In genomic region chr20:49810491-49811190, GRCh38 we compare ENCODE assay signal across 18 cellular contexts. TPM values are rescaled to one million over a fixed set of nuclear protein-coding genes. Genes with fewer than 3 reads are reported as not detected.
DNase-seq lines count a peak whose midpoint lies in the region; ATAC-seq and TF ChIP-seq lines count a peak whose summit lies in the region.
"Had no signal": no experiment of that assay in that cellular context is flagged by ENCODE, and none has a peak within 500 bp of the region (broad histone marks: within the 10 kb centered on the region; RNA-seq: fewer than 3 reads in every experiment).

No MANE protein-coding gene starts in this region.

- no peaks in the 10 kb centered on the region for H3K27me3 Mint-ChIP-seq in activated B cell treated with CpG ODN at 0.5 μM for 24 hours
- H3K27me3 Mint-ChIP-seq: activated CD8-positive, alpha-beta T cell treated with anti-CD3 and anti-CD28 coated beads for 36 hours had no signal

- no peak overlapping the region for H3K9ac ChIP-seq in mesenchymal stem cell (ENCODE audit: low read length)

- H3K9me3 ChIP-seq in mesenchymal stem cell (ENCODE audit: control insufficient read depth, low read length), result no peaks in the 10 kb centered on the region
- H3K9me3 ChIP-seq in uterus, result no peaks in the 10 kb centered on the region
- H3K9me3 ChIP-seq: A549, ascending aorta, mucosa of descending colon, prostate gland had no signal

- DNase-seq in activated effector memory CD4-positive, alpha-beta T cell treated with anti-CD3 and anti-CD28 coated beads, Interleukin-2, amount 50 U/mL, for 16 hours, result peak; percentile 21
- no peak for DNase-seq in activated effector memory CD4-positive, alpha-beta T cell treated with Interleukin-2 at 50 U/mL for 16 hours
- no peak for DNase-seq in activated B cell treated with CpG ODN at 0.5 μM for 24 hours
- no peak for DNase-seq in mesenchymal stem cell
- no peak for DNase-seq in stimulated activated effector memory CD8-positive, alpha-beta T cell treated with anti-CD3 and anti-CD28 coated beads, Interleukin-12 subunit alpha, Interleukin-12 subunit beta, amount 100 ng/mL, for 72 hours (ENCODE audit: low spot score in 2 of 2)
- no peak for DNase-seq in HPDE6-E6E7 (ENCODE audit: extremely low spot score)
- no peak for DNase-seq in uterus
- no peak for DNase-seq in NCI-H1092 treated with DMSO at 0.1 percent for 48 hours (lab: John Stamatoyannopoulos, UW)
- DNase-seq: activated CD8-positive, alpha-beta T cell treated with anti-CD3 and anti-CD28 coated beads for 36 hours; cortex of kidney; mucosa of descending colon; NCI-H2081; NCI-H510A treated with DMSO at 0.1 percent for 48 hours; stimulated activated naive CD4-positive, alpha-beta T cell treated with Interleukin-2 at 50 U/mL for 16 hours had no signal

- H3K36me3 Mint-ChIP-seq in activated B cell treated with CpG ODN at 0.5 μM for 24 hours (ENCODE audit: low read depth), result peaks cover 28% of the 10 kb centered on the region
- H3K36me3 Mint-ChIP-seq in stimulated activated effector memory CD8-positive, alpha-beta T cell treated with anti-CD3 and anti-CD28 coated beads, Interleukin-12 subunit alpha, Interleukin-12 subunit beta, amount 100 ng/mL, for 72 hours, result peaks cover 9% of the 10 kb centered on the region

- CTCF ChIA-PET in activated B cell treated with CpG ODN at 0.5 μM for 24 hours (lab: Charles Lee), result no interaction called here

- ATAC-seq in activated B cell treated with CpG ODN at 0.5 μM for 24 hours (ENCODE audit: low read depth), result no peak
- no peak for ATAC-seq in stimulated activated effector memory CD8-positive, alpha-beta T cell treated with anti-CD3 and anti-CD28 coated beads, Interleukin-12 subunit alpha, Interleukin-12 subunit beta, amount 100 ng/mL, for 72 hours
- ATAC-seq: A549; activated CD8-positive, alpha-beta T cell treated with anti-CD3 and anti-CD28 coated beads for 36 hours; mucosa of descending colon had no signal

- H3K27me3 ChIP-seq in mesenchymal stem cell (ENCODE audit: control insufficient read depth in 1 of 2, insufficient read depth in 1 of 2, low read length in 2 of 2) (no peaks in the 10 kb centered on the region), uterus (no peaks in the 10 kb centered on the region)
- H3K27me3 ChIP-seq: ascending aorta had no signal

- no peak overlapping the region for H3K18ac ChIP-seq in mesenchymal stem cell (ENCODE audit: low read depth in 1 of 2, low read length in 2 of 2)

- H3K79me1 ChIP-seq in mesenchymal stem cell (replicated peaks; ENCODE audit: low read length, poor library complexity, severe bottlenecking), result peaks cover 7% of the 10 kb centered on the region

- H3K4me3 Mint-ChIP-seq in activated B cell treated with CpG ODN at 0.5 μM for 24 hours, result no peak overlapping the region
- H3K4me3 Mint-ChIP-seq in stimulated activated effector memory CD8-positive, alpha-beta T cell treated with anti-CD3 and anti-CD28 coated beads, Interleukin-12 subunit alpha, Interleukin-12 subunit beta, amount 100 ng/mL, for 72 hours, result no peak overlapping the region

- no peak overlapping the region for H4K8ac ChIP-seq in mesenchymal stem cell (ENCODE audit: low read length)

- no peak for TF ChIP-seq POLR2A in uterus (IDR thresholded peaks at IDR 0.05)

- no peak overlapping the region for H2BK12ac ChIP-seq in mesenchymal stem cell (ENCODE audit: low read length in 2 of 2)

- H3K4me2 ChIP-seq in mesenchymal stem cell (ENCODE audit: low read length, poor library complexity, severe bottlenecking), result no peak overlapping the region
- H3K4me2 ChIP-seq: A549 had no signal

- peaks cover 8 to 10% of the 10 kb centered on the region in 2 experiments for H3K36me3 ChIP-seq in mesenchymal stem cell (ENCODE audit: control insufficient read depth in 1 of 2, insufficient read depth in 2 of 2, low read depth in 1 of 2, low read length in 2 of 2)
- H3K36me3 ChIP-seq in uterus, result no peaks in the 10 kb centered on the region
- H3K36me3 ChIP-seq: prostate gland had no signal

- no peak overlapping the region for H2BK5ac ChIP-seq in mesenchymal stem cell (ENCODE audit: low read depth, low read length, poor library complexity, severe bottlenecking)

- H3K4me1 Mint-ChIP-seq in activated B cell treated with CpG ODN at 0.5 μM for 24 hours, result peaks cover 85% of the 10 kb centered on the region
- H3K4me1 Mint-ChIP-seq in stimulated activated effector memory CD8-positive, alpha-beta T cell treated with anti-CD3 and anti-CD28 coated beads, Interleukin-12 subunit alpha, Interleukin-12 subunit beta, amount 100 ng/mL, for 72 hours, result peaks cover 50% of the 10 kb centered on the region

- peak overlapping the region; percentile 23 for H2AFZ ChIP-seq in mesenchymal stem cell (ENCODE audit: low read depth, low read length)

- H3K4me1 ChIP-seq in mesenchymal stem cell (ENCODE audit: control insufficient read depth, insufficient read depth, low read depth, low read length) (peaks cover 7% of the 10 kb centered on the region), uterus (no peaks in the 10 kb centered on the region)
- H3K4me1 ChIP-seq: prostate gland had no signal

- no peak overlapping the region for H4K91ac ChIP-seq in mesenchymal stem cell (ENCODE audit: low read length)

- 96% methylated on average over 5 of the region's 6 CpGs for WGBS in mesenchymal stem cell

- no peak overlapping the region for H3K23ac ChIP-seq in mesenchymal stem cell (ENCODE audit: low read length in 2 of 2)

- no peaks in the 10 kb centered on the region for H3K9me3 Mint-ChIP-seq in activated B cell treated with CpG ODN at 0.5 μM for 24 hours
- no peaks in the 10 kb centered on the region for H3K9me3 Mint-ChIP-seq in stimulated activated effector memory CD8-positive, alpha-beta T cell treated with anti-CD3 and anti-CD28 coated beads, Interleukin-12 subunit alpha, Interleukin-12 subunit beta, amount 100 ng/mL, for 72 hours
- H3K9me3 Mint-ChIP-seq: activated CD8-positive, alpha-beta T cell treated with anti-CD3 and anti-CD28 coated beads for 36 hours had no signal

- H2BK120ac ChIP-seq in mesenchymal stem cell (ENCODE audit: low read depth, low read length), result no peak overlapping the region

- intact Hi-C loops in activated B cell treated with CpG ODN at 0.5 μM for 24 hours (cut with micrococcal nuclease) (loop anchor here (5.0 kb wide), 1 partner anchor 33 kb away; no protein-coding TSS in a partner anchor), uterus (cut with DNase I; ENCODE audit: low total_unique reads) (no loop called here)

- POLR2A ChIA-PET in activated B cell treated with CpG ODN at 0.5 μM for 24 hours (lab: Charles Lee), result interaction anchor here (0.6 to 6.3 kb wide), 7 partner anchors 10 to 200 kb away, joined by 3 to 205 read pairs (median 5); no protein-coding TSS in a partner anchor

- no peak overlapping the region for H3K4me3 ChIP-seq in mesenchymal stem cell (ENCODE audit: insufficient read depth in 1 of 2, low read depth in 1 of 2, low read length in 2 of 2)
- H3K4me3 ChIP-seq in uterus, result no peak overlapping the region
- H3K4me3 ChIP-seq: A549, ascending aorta, mucosa of descending colon, prostate gland had no signal

- H3K27ac ChIP-seq in mesenchymal stem cell (ENCODE audit: low read length, poor library complexity, severe bottlenecking) (no peak overlapping the region), uterus (no peak overlapping the region)
- H3K27ac ChIP-seq: C4-2B, prostate gland had no signal

- no peak for TF ChIP-seq CTCF in activated B cell treated with CpG ODN at 0.5 μM for 24 hours (IDR thresholded peaks at IDR 0.05)
- no peak for TF ChIP-seq CTCF in uterus (IDR thresholded peaks at IDR 0.05)

- peak overlapping the region; percentile 94 for H3K27ac Mint-ChIP-seq in activated B cell treated with CpG ODN at 0.5 μM for 24 hours
- H3K27ac Mint-ChIP-seq in stimulated activated effector memory CD8-positive, alpha-beta T cell treated with anti-CD3 and anti-CD28 coated beads, Interleukin-12 subunit alpha, Interleukin-12 subunit beta, amount 100 ng/mL, for 72 hours, result peak overlapping the region; percentile 95

- no peak overlapping the region for H2BK15ac ChIP-seq in mesenchymal stem cell (ENCODE audit: low read depth, poor library complexity, severe bottlenecking)

- H2AK5ac ChIP-seq in mesenchymal stem cell (ENCODE audit: low read length, severe bottlenecking), result peak overlapping the region; percentile 13

- no peak overlapping the region for H3K4ac ChIP-seq in mesenchymal stem cell (ENCODE audit: low read depth in 1 of 2, low read length in 2 of 2)

- H3K14ac ChIP-seq in mesenchymal stem cell (ENCODE audit: low read length in 2 of 2), result no peak overlapping the region

RNA-seq across cellular contexts. Expression of gene SLC9A8, which starts 2.0 kb away (rescaled TPM):
- total RNA-seq in activated B cell treated with CpG ODN at 0.5 μM for 24 hours (49.2 and 65.7 TPM in 2 replicates), uterus (10 to 100 TPM in 1 of 4 donors, 1 to 10 TPM in 3; 1.3 to 12.8 (median 4.3) TPM)
- 3.9 TPM for polyA plus RNA-seq in mesenchymal stem cell (2013, experiment 1 of 2)
- 3.6 TPM for polyA plus RNA-seq in mesenchymal stem cell (2013, experiment 2 of 2)
